Comparison of ENCODE assay signal across 22 cellular contexts in the genomic region with DNA sequence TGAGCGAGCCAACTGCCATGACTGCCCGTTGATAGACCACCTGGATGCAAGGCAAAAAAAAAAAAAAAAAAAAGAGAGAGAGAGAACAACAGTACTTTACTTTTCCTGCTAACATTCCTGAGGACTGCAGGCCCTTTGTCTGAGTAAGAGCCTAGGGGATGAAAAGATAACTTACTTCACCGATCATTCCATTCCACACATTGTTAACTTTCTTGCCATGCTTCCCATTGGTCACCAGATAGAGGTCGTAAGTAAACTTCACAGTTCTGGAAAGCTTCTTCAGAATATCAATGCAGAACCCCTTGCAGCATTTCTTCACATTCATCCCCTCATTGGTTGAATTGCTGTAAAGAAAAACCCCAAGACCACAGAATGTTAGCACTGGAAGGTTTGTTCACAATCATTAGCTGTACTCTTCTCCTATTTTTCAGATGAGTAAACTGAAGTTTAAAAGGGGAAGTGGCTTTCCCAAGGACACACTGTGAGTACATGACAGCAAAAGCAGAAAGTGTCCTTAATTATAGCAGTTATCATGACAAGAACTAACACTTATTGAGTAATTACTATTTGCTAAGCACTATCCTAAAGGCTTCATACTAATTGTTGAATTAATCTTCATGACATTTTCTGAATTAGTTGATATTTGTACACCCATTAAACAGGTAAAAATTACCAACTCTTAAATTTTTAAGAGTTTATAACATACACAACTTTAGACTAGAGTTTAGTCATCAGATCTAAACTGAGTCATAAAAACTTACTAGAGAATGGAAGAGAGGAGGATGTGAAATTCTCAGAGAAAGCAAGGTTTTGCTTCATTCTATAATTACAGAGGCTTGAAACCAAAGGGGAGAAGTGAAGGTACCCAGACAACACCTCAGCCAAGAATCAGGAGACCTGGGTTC.
DNase-seq lines count a peak whose midpoint lies in the region; ATAC-seq, FAIRE-seq and TF ChIP-seq lines count a peak whose summit lies in the region.
"Had no signal": no experiment of that assay in that cellular context is flagged by ENCODE, and none has a peak within 500 bp of the region (broad histone marks: within the 10 kb centered on the region; RNA-seq: fewer than 3 reads in every experiment).

No MANE protein-coding gene starts in this region.

- no peaks in the 10 kb centered on the region for H3K9me3 ChIP-seq in endothelial cell of umbilical vein (replicated peaks; ENCODE audit: control insufficient read depth, insufficient read depth, low read length)

- TF ChIP-seq POLR2A in endothelial cell of umbilical vein (IDR thresholded peaks at IDR 0.05; ENCODE audit: low read depth, low read length) = no peak

- H3K9me3 Mint-ChIP-seq in chondrocyte (ENCODE audit: low read depth) = peaks cover 2% of the 10 kb centered on the region
- peaks cover 22% of the 10 kb centered on the region for H3K9me3 Mint-ChIP-seq in T-helper 2 cell treated with Interferon-gamma antibody and Interleukin-4, amounts not matched to agents 5 μg/mL and 100 μg/mL, for 36 hours

- no peak overlapping the region for H3K4me2 ChIP-seq in endothelial cell of umbilical vein (ENCODE audit: insufficient read depth, low read length)

- H3K4me3 Mint-ChIP-seq in chondrocyte (ENCODE audit: unreplicated experiment) = no peak overlapping the region
- no peak overlapping the region for H3K4me3 Mint-ChIP-seq in T-helper 2 cell treated with Interferon-gamma antibody and Interleukin-4, amounts not matched to agents 5 μg/mL and 100 μg/mL, for 36 hours
- H3K4me3 Mint-ChIP-seq: activated naive CD8-positive, alpha-beta T cell; activated T-cell treated with anti-CD3 and anti-CD28 coated beads, Interleukin-2, amount 50 U/mL, for 24 hours; naive B cell had no signal

- H4K20me1 ChIP-seq in endothelial cell of umbilical vein (replicated peaks; ENCODE audit: control insufficient read depth, extremely low read depth, insufficient read depth, low read length) = no peaks in the 10 kb centered on the region

- in situ Hi-C loops in GM13977 (cut with MboI; ENCODE audit: low pct_unique_long_range_greater_than_20kb, low sequenced_read_pairs, unreplicated experiment) = no loop called here

- intact Hi-C loops in endothelial cell of umbilical vein (cut with micrococcal nuclease) = no loop called here

- POLR2A ChIA-PET in endothelial cell of umbilical vein (lab: Charles Lee) = no interaction called here

- no peaks in the 10 kb centered on the region for H3K27me3 ChIP-seq in endothelial cell of umbilical vein (ENCODE audit: control insufficient read depth in 2 of 2, insufficient read depth in 2 of 2, low read length in 2 of 2)
- H3K27me3 ChIP-seq: dorsolateral prefrontal cortex had no signal

- H3K4me1 ChIP-seq in endothelial cell of umbilical vein (ENCODE audit: control insufficient read depth, extremely low read depth, insufficient read depth, low read length) = peaks cover 31% of the 10 kb centered on the region

- TF ChIP-seq CTCF in GM13977 (IDR thresholded peaks at IDR 0.05; ENCODE audit: extremely low read depth, insufficient read depth, missing control alignments) (no peak), endothelial cell of umbilical vein (IDR thresholded peaks at IDR 0.05; ENCODE audit: extremely low read depth in 1 of 2, insufficient read depth in 1 of 2, low read depth in 1 of 2, low read length in 2 of 2) (no peak), chondrocyte (IDR thresholded peaks at IDR 0.05) (no peak)

- H3K4me3 ChIP-seq in endothelial cell of umbilical vein (replicated peaks in 1 of 3; ENCODE audit: insufficient read depth in 1 of 3, low read depth in 1 of 3, low read length in 3 of 3) = no peak overlapping the region
- H3K4me3 ChIP-seq: dorsolateral prefrontal cortex, lung, SK-N-MC had no signal

- H3K27ac Mint-ChIP-seq in chondrocyte (ENCODE audit: unreplicated experiment) = no peak overlapping the region
- H3K27ac Mint-ChIP-seq in T-helper 2 cell treated with Interferon-gamma antibody and Interleukin-4, amounts not matched to agents 5 μg/mL and 100 μg/mL, for 36 hours = no peak overlapping the region
- H3K27ac Mint-ChIP-seq: activated naive CD8-positive, alpha-beta T cell; activated T-cell treated with anti-CD3 and anti-CD28 coated beads, Interleukin-2, amount 50 U/mL, for 24 hours had no signal

- no peaks in the 10 kb centered on the region for H3K36me3 Mint-ChIP-seq in chondrocyte (ENCODE audit: low read depth)
- H3K36me3 Mint-ChIP-seq in T-helper 2 cell treated with Interferon-gamma antibody and Interleukin-4, amounts not matched to agents 5 μg/mL and 100 μg/mL, for 36 hours (ENCODE audit: low read depth) = no peaks in the 10 kb centered on the region
- H3K36me3 Mint-ChIP-seq: activated naive CD8-positive, alpha-beta T cell; naive B cell had no signal

- ATAC-seq in GM21423 (IDR thresholded peaks at IDR 0.05; ENCODE audit: unreplicated experiment) = peak; percentile 58
- peak; percentile 82 for ATAC-seq in HG02885 (IDR thresholded peaks at IDR 0.05; ENCODE audit: poor library complexity, unreplicated experiment)
- no peak for ATAC-seq in left lobe of liver
- ATAC-seq: esophagus mucosa, Panc1 had no signal

- peaks cover 3% of the 10 kb centered on the region for H3K4me1 Mint-ChIP-seq in chondrocyte (ENCODE audit: low read depth)
- H3K4me1 Mint-ChIP-seq in T-helper 2 cell treated with Interferon-gamma antibody and Interleukin-4, amounts not matched to agents 5 μg/mL and 100 μg/mL, for 36 hours (ENCODE audit: low read depth) = no peaks in the 10 kb centered on the region
- H3K4me1 Mint-ChIP-seq: naive B cell had no signal

- no peak overlapping the region for H3K9ac ChIP-seq in endothelial cell of umbilical vein (replicated peaks; ENCODE audit: extremely low read depth, insufficient read depth, low read length)

- H3K27ac ChIP-seq in endothelial cell of umbilical vein (ENCODE audit: insufficient read depth, low read depth, low read length) = no peak overlapping the region
- H3K27ac ChIP-seq: SK-N-MC had no signal

- no peaks in the 10 kb centered on the region for H3K9me1 ChIP-seq in endothelial cell of umbilical vein (replicated peaks; ENCODE audit: control insufficient read depth, extremely low read depth, insufficient read depth, low read length)

- no peak for FAIRE-seq in endothelial cell of umbilical vein (lab: Jason Lieb, UNC)
- FAIRE-seq: G401.6 had no signal

- H2AFZ ChIP-seq in endothelial cell of umbilical vein (ENCODE audit: low read depth, low read length) = no peak overlapping the region

- peak; percentile 16 for DNase-seq in GM13977 (ENCODE audit: low spot score)
- no peak for DNase-seq in endothelial cell of umbilical vein (ENCODE audit: low read depth, low spot score)
- DNase-seq in left lobe of liver (ENCODE audit: low spot score) = no peak
- no peak for DNase-seq in activated CD4-positive, alpha-beta T cell treated with anti-CD3 and anti-CD28 coated beads for 4 hours
- DNase-seq in chondrocyte (ENCODE audit: low spot score) = no peak
- no peak for DNase-seq in T-helper 2 cell treated with Interferon-gamma antibody and Interleukin-4, amounts not matched to agents 5 μg/mL and 100 μg/mL, for 36 hours (ENCODE audit: low spot score)
- DNase-seq: activated CD4-positive, alpha-beta T cell treated with anti-CD3 and anti-CD28 coated beads, Interleukin-2, amount 50 U/mL, for 4 hours; activated T-cell treated with anti-CD3 and anti-CD28 coated beads, Interleukin-2, amount 50 U/mL, for 24 hours; COR-L47; dorsolateral prefrontal cortex; naive B cell; NCI-H2029; NCI-H526; stimulated activated CD4-positive, alpha-beta T cell treated with anti-CD3 and anti-CD28 coated beads, Interleukin-4, amount 100 ng/mL, for 4 hours had no signal

- dilution Hi-C loops in endothelial cell of umbilical vein (cut with MboI; ENCODE audit: extremely low pct_ligation_motif_present, low sequenced_read_pairs) = no loop called here

- no TSS peak for BruUV-seq in endothelial cell of umbilical vein (replicated peaks; lab: Mats Ljungman, UMichigan)

- no peaks in the 10 kb centered on the region for H3K79me2 ChIP-seq in endothelial cell of umbilical vein (ENCODE audit: control insufficient read depth, insufficient read depth, low read length)

- CTCF ChIA-PET in endothelial cell of umbilical vein (lab: Charles Lee) = no interaction called here

- no peaks in the 10 kb centered on the region for H3K27me3 Mint-ChIP-seq in chondrocyte (ENCODE audit: low read depth)
- no peaks in the 10 kb centered on the region for H3K27me3 Mint-ChIP-seq in T-helper 2 cell treated with Interferon-gamma antibody and Interleukin-4, amounts not matched to agents 5 μg/mL and 100 μg/mL, for 36 hours (ENCODE audit: low read depth)
- H3K27me3 Mint-ChIP-seq: activated naive CD8-positive, alpha-beta T cell; activated T-cell treated with anti-CD3 and anti-CD28 coated beads, Interleukin-2, amount 50 U/mL, for 24 hours had no signal

- no peaks in the 10 kb centered on the region for H3K36me3 ChIP-seq in endothelial cell of umbilical vein (ENCODE audit: control insufficient read depth in 2 of 2, extremely low read depth in 1 of 2, insufficient read depth in 2 of 2, low read length in 2 of 2)

TF ChIP-seq in endothelial cell of umbilical vein, 7 proteins besides CTCF, POLR2A, EP300 and RAD21:
- TF ChIP-seq FOS (IDR thresholded peaks at IDR 0.05; ENCODE audit: borderline replicate concordance, insufficient read depth, low read length) (peak; percentile 8), POLR2AphosphoS5 (IDR thresholded peaks at IDR 0.05; ENCODE audit: insufficient read depth, low read depth, low read length) (no peak)
